17 cellular contexts compared by ENCODE assay signal in genomic region chr3:60048447-60048848, GRCh38.
DNase-seq lines count a peak whose midpoint lies in the region; ATAC-seq lines count a peak whose summit lies in the region.
"Had no signal": no experiment of that assay in that cellular context is flagged by ENCODE, and none has a peak within 500 bp of the region (broad histone marks: within the 10 kb centered on the region; RNA-seq: fewer than 3 reads in every experiment).

No MANE protein-coding gene starts in this region.

- DNase-seq in stimulated activated CD4-positive, alpha-beta T cell treated with anti-CD3 and anti-CD28 coated beads, Interleukin-15, amount 100 ng/mL, for 24 hours = peak; percentile 59
- DNase-seq in stimulated activated CD4-positive, alpha-beta T cell treated with anti-CD3 and anti-CD28 coated beads, Interleukin-2, amount 100 ng/mL, for 48 hours = no peak
- peak; percentile 16 to 19 for DNase-seq in activated CD4-positive, alpha-beta T cell treated with anti-CD3 and anti-CD28 coated beads, Interleukin-2, amount 50 U/mL, for 4 hours
- DNase-seq in DMS153 treated with DMSO at 0.1 percent for 48 hours (lab: John Stamatoyannopoulos, UW; ENCODE audit: unreplicated experiment) = no peak
- DNase-seq: brain microvascular endothelial cell, COR-L47, MV-4-11, NCI-H2029 treated with DMSO at 0.1 percent for 48 hours, NCI-H526, ovary had no signal

- H3K4me1 Mint-ChIP-seq in activated naive CD8-positive, alpha-beta T cell (ENCODE audit: low read depth) = peaks cover 41% of the 10 kb centered on the region
- peaks cover 29% of the 10 kb centered on the region for H3K4me1 Mint-ChIP-seq in stimulated activated naive CD8-positive, alpha-beta T cell treated with anti-CD3 and anti-CD28 coated beads, Interleukin-15, Interleukin-2, amounts not matched to agents 100 ng/mL and 50 ng/mL, for 24 hours (ENCODE audit: low read depth)
- H3K4me1 Mint-ChIP-seq: IgD-negative memory B cell had no signal

- H3K4me3 Mint-ChIP-seq in activated naive CD8-positive, alpha-beta T cell = peak overlapping the region; percentile 71
- H3K4me3 Mint-ChIP-seq in stimulated activated naive CD8-positive, alpha-beta T cell treated with anti-CD3 and anti-CD28 coated beads, Interleukin-15, Interleukin-2, amounts not matched to agents 100 ng/mL and 50 ng/mL, for 24 hours = peak overlapping the region; percentile 42
- H3K4me3 Mint-ChIP-seq: dendritic cell treated with granulocyte-macrophage colony-stimulating factor and Interleukin-4, amounts not matched to agents 40 ng/mL and 50 ng/mL, for 4 days; IgD-negative memory B cell had no signal

- H3K9me3 Mint-ChIP-seq in activated naive CD8-positive, alpha-beta T cell (ENCODE audit: low read depth) = no peaks in the 10 kb centered on the region
- peaks cover 11% of the 10 kb centered on the region for H3K9me3 Mint-ChIP-seq in stimulated activated naive CD8-positive, alpha-beta T cell treated with anti-CD3 and anti-CD28 coated beads, Interleukin-15, Interleukin-2, amounts not matched to agents 100 ng/mL and 50 ng/mL, for 24 hours

- H3K27ac Mint-ChIP-seq in activated naive CD8-positive, alpha-beta T cell = peak overlapping the region; percentile 90
- peak overlapping the region; percentile 38 for H3K27ac Mint-ChIP-seq in stimulated activated naive CD8-positive, alpha-beta T cell treated with anti-CD3 and anti-CD28 coated beads, Interleukin-15, Interleukin-2, amounts not matched to agents 100 ng/mL and 50 ng/mL, for 24 hours
- H3K27ac Mint-ChIP-seq: dendritic cell treated with granulocyte-macrophage colony-stimulating factor and Interleukin-4, amounts not matched to agents 40 ng/mL and 50 ng/mL, for 4 days had no signal

- ATAC-seq in GM18868 (IDR thresholded peaks at IDR 0.05; ENCODE audit: unreplicated experiment) = no peak
- no peak for ATAC-seq in GM18873 (IDR thresholded peaks at IDR 0.05; ENCODE audit: low FRiP score, unreplicated experiment)
- ATAC-seq: SK-N-SH treated with all-trans-retinoic acid at 6 μM for 48 hours had no signal

- no peaks in the 10 kb centered on the region for H3K27me3 Mint-ChIP-seq in activated naive CD8-positive, alpha-beta T cell
- no peaks in the 10 kb centered on the region for H3K27me3 Mint-ChIP-seq in stimulated activated naive CD8-positive, alpha-beta T cell treated with anti-CD3 and anti-CD28 coated beads, Interleukin-15, Interleukin-2, amounts not matched to agents 100 ng/mL and 50 ng/mL, for 24 hours
- H3K27me3 Mint-ChIP-seq: dendritic cell treated with granulocyte-macrophage colony-stimulating factor and Interleukin-4, amounts not matched to agents 40 ng/mL and 50 ng/mL, for 4 days had no signal

- peaks cover 7% of the 10 kb centered on the region for H3K36me3 Mint-ChIP-seq in activated naive CD8-positive, alpha-beta T cell
- H3K36me3 Mint-ChIP-seq in stimulated activated naive CD8-positive, alpha-beta T cell treated with anti-CD3 and anti-CD28 coated beads, Interleukin-15, Interleukin-2, amounts not matched to agents 100 ng/mL and 50 ng/mL, for 24 hours (ENCODE audit: low read depth) = peaks cover 11% of the 10 kb centered on the region
- H3K36me3 Mint-ChIP-seq: IgD-negative memory B cell had no signal

Comparison
In these comparisons a context has a peak if more than half of its experiments do, and no peak if none do; other contexts are left out.
1. DNase-seq: peak in stimulated activated CD4-positive, alpha-beta T cell treated with anti-CD3 and anti-CD28 coated beads, Interleukin-15, amount 100 ng/mL, for 24 hours (single experiment) and activated CD4-positive, alpha-beta T cell treated with anti-CD3 and anti-CD28 coated beads, Interleukin-2, amount 50 U/mL, for 4 hours (2 of 2); none in stimulated activated CD4-positive, alpha-beta T cell treated with anti-CD3 and anti-CD28 coated beads, Interleukin-2, amount 100 ng/mL, for 48 hours (0 of 2) and DMS153 treated with DMSO at 0.1 percent for 48 hours (single experiment).